In the genomic region with DNA sequence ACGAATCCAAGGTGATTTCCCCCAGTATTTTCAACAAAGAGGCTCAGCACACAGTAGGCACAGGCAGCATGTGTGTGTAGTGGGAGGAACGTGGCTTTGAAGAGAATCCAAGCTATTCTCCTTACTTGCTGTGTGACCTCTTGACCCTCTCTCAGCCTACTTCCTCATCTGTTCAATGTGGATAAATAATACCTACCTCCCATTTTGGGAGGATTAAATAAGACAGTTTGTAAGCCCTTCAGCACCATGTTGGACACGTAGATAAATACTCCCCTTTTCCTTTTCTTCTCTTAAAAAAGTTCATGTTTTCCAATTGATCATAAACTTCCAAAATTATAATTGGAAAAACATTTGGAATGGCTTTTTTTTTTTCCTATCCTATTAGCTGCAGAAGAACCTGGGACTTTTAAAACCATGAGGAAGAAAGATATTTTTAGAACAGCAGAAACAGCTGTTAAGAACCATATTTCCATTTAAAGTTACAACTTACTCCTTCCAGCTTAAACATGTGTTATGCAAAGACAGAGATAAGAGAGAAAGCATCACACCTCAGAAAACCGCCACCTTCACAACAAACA, we compare ENCODE assay signal across 13 cellular contexts. TPM values are rescaled to one million over a fixed set of nuclear protein-coding genes. Genes with fewer than 3 reads are reported as not detected.
A peak's percentile ranks its signal among the peaks of the same experiment; 100 is the strongest.
DNase-seq lines count a peak whose midpoint lies in the region; FAIRE-seq and TF ChIP-seq lines count a peak whose summit lies in the region.
"Had no signal": no experiment of that assay in that cellular context is flagged by ENCODE, and none has a peak within 500 bp of the region (broad histone marks: within the 10 kb centered on the region; RNA-seq: fewer than 3 reads in every experiment).

No MANE protein-coding gene starts in this region.

- H3K4me3 Mint-ChIP-seq in chondrocyte (ENCODE audit: unreplicated experiment), result no peak overlapping the region
- H3K4me3 Mint-ChIP-seq: activated CD8-positive, alpha-beta T cell treated with anti-CD3 and anti-CD28 coated beads for 36 hours had no signal

- WGBS in neuronal stem cell (ENCODE audit: extremely low coverage in 2 of 2, insufficient read length in 2 of 2, insufficient replicate concordance in 1 of 2), 2 donors, result no CpG with 5 or more reads among the region's 4 CpGs

- H3K23ac ChIP-seq in neuronal stem cell (ENCODE audit: low read depth, low read length, poor library complexity), result no peak overlapping the region

- H3K27me3 Mint-ChIP-seq in chondrocyte (ENCODE audit: low read depth), result no peaks in the 10 kb centered on the region
- H3K27me3 Mint-ChIP-seq: activated CD8-positive, alpha-beta T cell treated with anti-CD3 and anti-CD28 coated beads for 36 hours had no signal

- H3K27me3 ChIP-seq in neuronal stem cell (ENCODE audit: control insufficient read depth in 3 of 3, insufficient read depth in 3 of 3, low read depth in 1 of 3, low read length in 3 of 3), result no peaks in the 10 kb centered on the region

- no peak overlapping the region for H3K27ac ChIP-seq in OCI-LY7 (ENCODE audit: low read depth, low read length, poor library complexity, severe bottlenecking)
- H3K27ac ChIP-seq in neuronal stem cell (replicated peaks; ENCODE audit: low read length), result no peak overlapping the region
- H3K27ac ChIP-seq: PC-9 had no signal

- H3K14ac ChIP-seq in neuronal stem cell (ENCODE audit: low read length), result no peak overlapping the region

- no peaks in the 10 kb centered on the region for H4K20me1 ChIP-seq in OCI-LY7 (ENCODE audit: insufficient read depth, low read length)

- POLR2A ChIA-PET in OCI-LY7 (lab: Charles Lee), result interaction anchor here (0.7 to 1.3 kb wide), 4 partner anchors 11 to 64 kb away, joined by 3 read pairs; no protein-coding TSS in a partner anchor

- H3K36me3 Mint-ChIP-seq in chondrocyte (ENCODE audit: low read depth), result no peaks in the 10 kb centered on the region

- CTCF ChIA-PET in OCI-LY7 (lab: Charles Lee; ENCODE audit: unreplicated experiment), result no interaction called here

- no peaks in the 10 kb centered on the region for H3K9me2 ChIP-seq in OCI-LY7 (ENCODE audit: insufficient read depth, low read length)

- H2BK15ac ChIP-seq in neuronal stem cell (ENCODE audit: low read length), result no peak overlapping the region

- H3K79me1 ChIP-seq in neuronal stem cell (ENCODE audit: low read depth, low read length), result no peaks in the 10 kb centered on the region

- H3K18ac ChIP-seq in neuronal stem cell (ENCODE audit: low read length), result no peak overlapping the region

- no peak overlapping the region for H2AK5ac ChIP-seq in neuronal stem cell (ENCODE audit: low read depth, low read length)

- H4K8ac ChIP-seq in neuronal stem cell (ENCODE audit: low read depth, low read length), result no peak overlapping the region

- H3K9me3 ChIP-seq in OCI-LY7 (ENCODE audit: low read length) (no peaks in the 10 kb centered on the region), neuronal stem cell (replicated peaks in 1 of 2; ENCODE audit: control insufficient read depth in 2 of 2, insufficient read depth in 1 of 2, low read depth in 1 of 2, low read length in 2 of 2) (peaks cover 1 to 12% of the 10 kb centered on the region in 2 donors)

- DNase-seq in GM19239 (ENCODE audit: insufficient read length, low spot score) (no peak), OCI-LY7 (ENCODE audit: low spot score) (no peak), chondrocyte (ENCODE audit: low spot score) (no peak), neuronal stem cell (ENCODE audit: low spot score) (peak; percentile 15), DMS114 treated with DMSO at 0.1 percent for 48 hours (lab: John Stamatoyannopoulos, UW; ENCODE audit: unreplicated experiment) (no peak), midbrain (lab: John Stamatoyannopoulos, UW) (no peak), DMS79 (lab: John Stamatoyannopoulos, UW) (no peak)
- no peak for DNase-seq in activated effector memory CD4-positive, alpha-beta T cell treated with Interleukin-2 at 50 U/mL for 16 hours
- DNase-seq: activated CD8-positive, alpha-beta T cell treated with anti-CD3 and anti-CD28 coated beads for 36 hours; left colon; NCI-H1048; PC-9; T1000 had no signal

- peaks cover 19% of the 10 kb centered on the region for H3K4me1 Mint-ChIP-seq in chondrocyte (ENCODE audit: low read depth)

- H3K4me1 ChIP-seq in OCI-LY7 (ENCODE audit: insufficient read depth, low read length, poor library complexity, severe bottlenecking) (peaks cover 9% of the 10 kb centered on the region), neuronal stem cell (ENCODE audit: control insufficient read depth in 2 of 2, insufficient read depth in 1 of 2, low read depth in 1 of 2, low read length in 2 of 2) (peaks cover 3 to 7% of the 10 kb centered on the region in 2 donors)

- H3K4me3 ChIP-seq in OCI-LY7 (ENCODE audit: low read depth, low read length, poor library complexity, severe bottlenecking) (no peak overlapping the region), neuronal stem cell (ENCODE audit: low read length in 2 of 2) (no peak overlapping the region)
- H3K4me3 ChIP-seq: PC-9 had no signal

- H2AFZ ChIP-seq in OCI-LY7 (ENCODE audit: low read length), result no peak overlapping the region
- no peak overlapping the region for H2AFZ ChIP-seq in neuronal stem cell (ENCODE audit: low read length)
- H2AFZ ChIP-seq: PC-9 had no signal

- no peak overlapping the region for H3K9ac ChIP-seq in neuronal stem cell (ENCODE audit: low read depth, low read length, poor library complexity)

- H3K4me2 ChIP-seq in OCI-LY7 (ENCODE audit: low read length) (no peak overlapping the region), neuronal stem cell (ENCODE audit: insufficient read depth, low read length, poor library complexity, severe bottlenecking) (no peak overlapping the region)
- H3K4me2 ChIP-seq: PC-9 had no signal

- no peak overlapping the region for H2BK12ac ChIP-seq in neuronal stem cell (ENCODE audit: low read length)

- H3K27ac Mint-ChIP-seq in chondrocyte (ENCODE audit: unreplicated experiment), result peak overlapping the region; percentile 66
- H3K27ac Mint-ChIP-seq: activated CD8-positive, alpha-beta T cell treated with anti-CD3 and anti-CD28 coated beads for 36 hours had no signal

- no peak overlapping the region for H2BK120ac ChIP-seq in neuronal stem cell (ENCODE audit: low read depth, low read length)

- no peak overlapping the region for H4K91ac ChIP-seq in neuronal stem cell (ENCODE audit: low read depth, low read length, poor library complexity)

- no peaks in the 10 kb centered on the region for H3K79me2 ChIP-seq in OCI-LY7 (ENCODE audit: insufficient read depth, low read depth, low read length)

- H3K4ac ChIP-seq in neuronal stem cell (ENCODE audit: low read length), result no peak overlapping the region

- H2BK5ac ChIP-seq in neuronal stem cell (ENCODE audit: low read length), result no peak overlapping the region

- H3K9me3 Mint-ChIP-seq in chondrocyte (ENCODE audit: low read depth), result peaks cover 7% of the 10 kb centered on the region

- peaks cover 92% of the 10 kb centered on the region for H3K36me3 ChIP-seq in OCI-LY7 (ENCODE audit: insufficient read depth, low read length)
- H3K36me3 ChIP-seq in neuronal stem cell (replicated peaks in 1 of 2; ENCODE audit: control insufficient read depth in 2 of 2, insufficient read depth in 2 of 2, low read length in 2 of 2), result peaks cover 2 to 82% of the 10 kb centered on the region in 2 donors

- peak; percentile 44 for FAIRE-seq in GM19239 (lab: Jason Lieb, UNC)

- BruUV-seq in OCI-LY7 (replicated peaks; lab: Mats Ljungman, UMichigan), result TSS peak; percentile 39

- intact Hi-C loops in OCI-LY7 (cut with micrococcal nuclease; ENCODE audit: unreplicated experiment), result no loop called here

- no peak for TF ChIP-seq CTCF in OCI-LY7 (conservative IDR thresholded peaks at IDR 0.05; ENCODE audit: low read length)
- no peak for TF ChIP-seq CTCF in chondrocyte (IDR thresholded peaks at IDR 0.05)

RNA-seq across cellular contexts. Expression of gene TMEM131L, which starts 56.1 kb away (rescaled TPM):
- total RNA-seq in OCI-LY7 (2014; rRNA removed; shearing (Covaris generic)), result 98.7 and 148 TPM in 2 replicates
- total RNA-seq in OCI-LY7 (2022), result 133 and 169 TPM in 2 replicates
- total RNA-seq in chondrocyte, result 6.6 to 10.2 TPM (median 8.4 TPM) in 3 replicates
- polyA plus RNA-seq in neuronal stem cell (2013, experiment 1 of 2), result 10.3 TPM
- 10.2 TPM for polyA plus RNA-seq in neuronal stem cell (2013, experiment 2 of 2)
